Comparison of ENCODE assay signal across 8 cellular contexts in genomic region chr14:51507556-51508511, GRCh38.
A peak's percentile ranks its signal among the peaks of the same experiment; 100 is the strongest.
DNase-seq lines count a peak whose midpoint lies in the region; ATAC-seq and FAIRE-seq lines count a peak whose summit lies in the region.

No MANE protein-coding gene starts in this region.

- H3K27ac ChIP-seq in SJSA1 = peak overlapping the region; percentile 8; the same call in 1 of the 2 replicates

- DNase-seq in Daoy (ENCODE audit: low read depth) (peak; percentile 37), SJSA1 (ENCODE audit: low read depth in 1 of 2, low spot score in 2 of 2) (peak; percentile 51 to 52), frontal cortex (ENCODE audit: low spot score in 2 of 2) (peak; percentile 11 to 49), sciatic nerve (ENCODE audit: low spot score) (peak; percentile 88), kidney glomerular epithelial cell (lab: John Stamatoyannopoulos, UW) (no peak), activated gamma-delta T cell (lab: John Stamatoyannopoulos, UW) (no peak), UCSD-AML1 (lab: John Stamatoyannopoulos, UW; ENCODE audit: unreplicated experiment) (no peak)
- no peak for DNase-seq in stimulated activated CD4-positive, alpha-beta T cell treated with anti-CD3 and anti-CD28 coated beads, Interleukin-1b, Interleukin-23, amount 100 ng/mL, for 48 hours

- peaks cover 17% of the 10 kb centered on the region for H3K4me1 ChIP-seq in SJSA1 (replicated peaks)

- H3K27me3 ChIP-seq in SJSA1 (replicated peaks) = no peaks in the 10 kb centered on the region

- ATAC-seq in sciatic nerve = peak; percentile 96

- no peaks in the 10 kb centered on the region; the same call in 1 of the 2 replicates for H3K9me3 ChIP-seq in SJSA1 (replicated peaks)

- intact Hi-C loops in sciatic nerve (cut with DNase I) = no loop called here

- no peak for FAIRE-seq in frontal cortex (lab: Jason Lieb, UNC)

- no peaks in the 10 kb centered on the region for H3K36me3 ChIP-seq in SJSA1

- no peak overlapping the region for H3K4me3 ChIP-seq in SJSA1

Comparison
In these comparisons a context has a peak if more than half of its experiments do, and no peak if none do; other contexts are left out.
1. DNase-seq: peak in Daoy (single experiment), SJSA1 (2 of 2), frontal cortex (2 of 2) and sciatic nerve (single experiment); none in kidney glomerular epithelial cell (single experiment), activated gamma-delta T cell (single experiment), stimulated activated CD4-positive, alpha-beta T cell treated with anti-CD3 and anti-CD28 coated beads, Interleukin-1b, Interleukin-23, amount 100 ng/mL, for 48 hours (single experiment) and UCSD-AML1 (single experiment).